ENCODE assay signal across 1 cellular context in the genomic region with DNA sequence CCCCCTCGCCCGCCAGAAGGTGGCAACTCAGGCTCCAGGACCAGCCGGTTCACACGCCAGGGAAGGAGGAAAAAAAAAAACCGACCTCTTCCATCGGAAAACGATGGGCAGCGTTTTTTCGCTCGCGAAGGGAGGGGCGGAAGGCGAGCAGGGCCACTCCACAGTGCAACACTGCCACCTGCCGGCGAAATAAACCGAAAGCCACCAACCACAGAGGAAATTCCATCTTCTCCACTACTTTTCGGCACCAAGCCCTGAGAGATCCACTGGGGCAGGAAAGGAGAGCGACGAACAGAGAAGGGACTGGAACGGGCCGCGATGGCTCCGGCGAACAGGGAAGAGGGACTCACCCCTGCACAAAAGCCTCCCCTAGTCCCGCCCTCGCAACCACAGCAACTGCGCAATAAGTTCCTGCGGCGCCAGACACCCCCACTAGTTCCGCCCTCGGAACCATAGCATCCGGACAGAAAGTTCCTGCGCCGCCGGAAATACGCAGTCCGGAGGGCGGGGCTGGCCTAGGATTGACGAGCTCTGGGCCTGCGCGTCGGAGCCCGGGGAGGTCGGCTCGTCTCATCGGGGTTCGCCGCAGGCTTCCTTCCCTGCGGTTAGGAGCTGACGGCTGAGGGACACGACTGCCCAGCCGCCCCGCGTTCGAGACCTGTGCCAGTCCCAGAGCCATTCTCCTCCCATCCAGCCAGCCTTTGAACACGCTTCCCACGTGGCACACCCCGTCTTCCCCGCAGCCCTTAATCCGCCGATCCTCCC.
A peak's percentile ranks its signal among the peaks of the same experiment; 100 is the strongest.
TF ChIP-seq lines count a peak whose summit lies in the region.

No MANE protein-coding gene starts in this region.

TF ChIP-seq in GM12878, 131 proteins besides CTCF, POLR2A, EP300 and RAD21 (continued from another document and continues in another):
- TF ChIP-seq NFYA (IDR thresholded peaks at IDR 0.05; ENCODE audit: borderline replicate concordance, low read depth, low read length) (no peak), ZNF217 (IDR thresholded peaks at IDR 0.05) (no peak), POLR2AphosphoS5 (IDR thresholded peaks at IDR 0.05; ENCODE audit: low read length) (peak; percentile 83), CREM (IDR thresholded peaks at IDR 0.05; ENCODE audit: low read depth) (peak; percentile 77; the same call in 1 of the 2 replicates), POU2F2 (IDR thresholded peaks at IDR 0.05; ENCODE audit: borderline replicate concordance, low read depth, low read length) (peak; percentile 76), MEF2A (IDR thresholded peaks at IDR 0.05; ENCODE audit: insufficient read depth, low read depth, low read length) (peak; percentile 64; the same call in 1 of the 2 replicates), ZNF274 (IDR thresholded peaks at IDR 0.05; ENCODE audit: insufficient read depth, insufficient read length) (no peak), EED (IDR thresholded peaks at IDR 0.05; ENCODE audit: low read depth) (peak; percentile 97), RCOR1 (conservative IDR thresholded peaks at IDR 0.05; ENCODE audit: low read depth, low read length) (no peak), NRF1 (conservative IDR thresholded peaks at IDR 0.05; ENCODE audit: low read depth, low read length) (peak; percentile 53), HDAC6 (IDR thresholded peaks at IDR 0.05; ENCODE audit: unreplicated experiment) (no peak), CHD2 (IDR thresholded peaks at IDR 0.05; ENCODE audit: borderline replicate concordance, low read depth, low read length) (peak; percentile 67), NFIC (IDR thresholded peaks at IDR 0.05; ENCODE audit: low read depth, low read length) (peak; percentile 79), ESRRA (IDR thresholded peaks at IDR 0.05; ENCODE audit: low read length) (0 out of 2 replicates have a peak, but pooled peaks have one; percentile 17), HCFC1 (IDR thresholded peaks at IDR 0.05; ENCODE audit: low read length) (peak; percentile 59), SMAD1 (IDR thresholded peaks at IDR 0.05; ENCODE audit: low read depth, partially characterized antibody) (no peak), NR2C2 (IDR thresholded peaks at IDR 0.05; ENCODE audit: borderline replicate concordance, control insufficient read depth, insufficient read length, low read depth) (no peak), TCF7 (IDR thresholded peaks at IDR 0.05; ENCODE audit: borderline replicate concordance) (no peak), KDM1A (IDR thresholded peaks at IDR 0.05; ENCODE audit: borderline replicate concordance) (no peak), TAF1 (IDR thresholded peaks at IDR 0.05; ENCODE audit: borderline replicate concordance, low read depth, low read length) (0 out of 2 replicates have a peak, but pooled peaks have one; percentile 34), SIN3A (IDR thresholded peaks at IDR 0.05; ENCODE audit: low read depth, low read length) (peak; percentile 33; the same call in 1 of the 2 replicates), ZBED1 (IDR thresholded peaks at IDR 0.05; ENCODE audit: borderline replicate concordance) (peak; percentile 92), YBX1 (IDR thresholded peaks at IDR 0.05) (no peak), BCL11A (IDR thresholded peaks at IDR 0.05; ENCODE audit: low read depth, low read length) (no peak), RELA (IDR thresholded peaks at IDR 0.05; ENCODE audit: borderline replicate concordance, partially characterized antibody) (peak; percentile 71), JUND (IDR thresholded peaks at IDR 0.05; ENCODE audit: low read depth, low read length) (no peak), CREB1 (IDR thresholded peaks at IDR 0.05; ENCODE audit: low read depth) (peak; percentile 86), MEF2B (IDR thresholded peaks at IDR 0.05; ENCODE audit: partially characterized antibody, poor library complexity, severe bottlenecking) (peak; percentile 21), MXI1 (IDR thresholded peaks at IDR 0.05; ENCODE audit: low read depth, low read length) (no peak; the same call in 1 of the 2 replicates), PAX8 (IDR thresholded peaks at IDR 0.05) (no peak), SMAD5 (IDR thresholded peaks at IDR 0.05; ENCODE audit: low read depth) (no peak), CBX5 (IDR thresholded peaks at IDR 0.05; ENCODE audit: low read depth) (no peak; the same call in none of the 2 replicates), DPF2 (IDR thresholded peaks at IDR 0.05) (no peak), STAT1 (conservative IDR thresholded peaks at IDR 0.05) (peak; percentile 93), KLF5 (IDR thresholded peaks at IDR 0.05; ENCODE audit: partially characterized antibody) (peak; percentile 94), ZNF207 (IDR thresholded peaks at IDR 0.05; ENCODE audit: borderline replicate concordance) (peak; percentile 100), WRNIP1 (IDR thresholded peaks at IDR 0.05; ENCODE audit: borderline replicate concordance, low read depth, low read length) (peak; percentile 46; the same call in 1 of the 2 replicates), TCF3 (IDR thresholded peaks at IDR 0.05; ENCODE audit: borderline replicate concordance, insufficient read depth, low read depth, low read length) (0 out of 2 replicates have a peak, but pooled peaks have one; percentile 18), ZNF24 (IDR thresholded peaks at IDR 0.05) (peak; percentile 66), CBFB (IDR thresholded peaks at IDR 0.05; ENCODE audit: low read depth) (peak; percentile 88; the same call in 1 of the 2 replicates), BMI1 (IDR thresholded peaks at IDR 0.05; ENCODE audit: borderline replicate concordance) (no peak)
- TF ChIP-seq, protein P1, sequence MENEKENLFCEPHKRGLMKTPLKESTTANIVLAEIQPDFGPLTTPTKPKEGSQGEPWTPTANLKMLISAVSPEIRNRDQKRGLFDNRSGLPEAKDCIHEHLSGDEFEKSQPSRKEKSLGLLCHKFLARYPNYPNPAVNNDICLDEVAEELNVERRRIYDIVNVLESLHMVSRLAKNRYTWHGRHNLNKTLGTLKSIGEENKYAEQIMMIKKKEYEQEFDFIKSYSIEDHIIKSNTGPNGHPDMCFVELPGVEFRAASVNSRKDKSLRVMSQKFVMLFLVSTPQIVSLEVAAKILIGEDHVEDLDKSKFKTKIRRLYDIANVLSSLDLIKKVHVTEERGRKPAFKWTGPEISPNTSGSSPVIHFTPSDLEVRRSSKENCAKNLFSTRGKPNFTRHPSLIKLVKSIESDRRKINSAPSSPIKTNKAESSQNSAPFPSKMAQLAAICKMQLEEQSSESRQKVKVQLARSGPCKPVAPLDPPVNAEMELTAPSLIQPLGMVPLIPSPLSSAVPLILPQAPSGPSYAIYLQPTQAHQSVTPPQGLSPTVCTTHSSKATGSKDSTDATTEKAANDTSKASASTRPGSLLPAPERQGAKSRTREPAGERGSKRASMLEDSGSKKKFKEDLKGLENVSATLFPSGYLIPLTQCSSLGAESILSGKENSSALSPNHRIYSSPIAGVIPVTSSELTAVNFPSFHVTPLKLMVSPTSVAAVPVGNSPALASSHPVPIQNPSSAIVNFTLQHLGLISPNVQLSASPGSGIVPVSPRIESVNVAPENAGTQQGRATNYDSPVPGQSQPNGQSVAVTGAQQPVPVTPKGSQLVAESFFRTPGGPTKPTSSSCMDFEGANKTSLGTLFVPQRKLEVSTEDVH (IDR thresholded peaks at IDR 0.05; ENCODE audit: low read depth, partially characterized antibody): no peak
- TF ChIP-seq, protein P2, sequence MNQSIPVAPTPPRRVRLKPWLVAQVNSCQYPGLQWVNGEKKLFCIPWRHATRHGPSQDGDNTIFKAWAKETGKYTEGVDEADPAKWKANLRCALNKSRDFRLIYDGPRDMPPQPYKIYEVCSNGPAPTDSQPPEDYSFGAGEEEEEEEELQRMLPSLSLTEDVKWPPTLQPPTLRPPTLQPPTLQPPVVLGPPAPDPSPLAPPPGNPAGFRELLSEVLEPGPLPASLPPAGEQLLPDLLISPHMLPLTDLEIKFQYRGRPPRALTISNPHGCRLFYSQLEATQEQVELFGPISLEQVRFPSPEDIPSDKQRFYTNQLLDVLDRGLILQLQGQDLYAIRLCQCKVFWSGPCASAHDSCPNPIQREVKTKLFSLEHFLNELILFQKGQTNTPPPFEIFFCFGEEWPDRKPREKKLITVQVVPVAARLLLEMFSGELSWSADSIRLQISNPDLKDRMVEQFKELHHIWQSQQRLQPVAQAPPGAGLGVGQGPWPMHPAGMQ (IDR thresholded peaks at IDR 0.05; ENCODE audit: borderline replicate concordance): no peak
- TF ChIP-seq, protein P3, sequence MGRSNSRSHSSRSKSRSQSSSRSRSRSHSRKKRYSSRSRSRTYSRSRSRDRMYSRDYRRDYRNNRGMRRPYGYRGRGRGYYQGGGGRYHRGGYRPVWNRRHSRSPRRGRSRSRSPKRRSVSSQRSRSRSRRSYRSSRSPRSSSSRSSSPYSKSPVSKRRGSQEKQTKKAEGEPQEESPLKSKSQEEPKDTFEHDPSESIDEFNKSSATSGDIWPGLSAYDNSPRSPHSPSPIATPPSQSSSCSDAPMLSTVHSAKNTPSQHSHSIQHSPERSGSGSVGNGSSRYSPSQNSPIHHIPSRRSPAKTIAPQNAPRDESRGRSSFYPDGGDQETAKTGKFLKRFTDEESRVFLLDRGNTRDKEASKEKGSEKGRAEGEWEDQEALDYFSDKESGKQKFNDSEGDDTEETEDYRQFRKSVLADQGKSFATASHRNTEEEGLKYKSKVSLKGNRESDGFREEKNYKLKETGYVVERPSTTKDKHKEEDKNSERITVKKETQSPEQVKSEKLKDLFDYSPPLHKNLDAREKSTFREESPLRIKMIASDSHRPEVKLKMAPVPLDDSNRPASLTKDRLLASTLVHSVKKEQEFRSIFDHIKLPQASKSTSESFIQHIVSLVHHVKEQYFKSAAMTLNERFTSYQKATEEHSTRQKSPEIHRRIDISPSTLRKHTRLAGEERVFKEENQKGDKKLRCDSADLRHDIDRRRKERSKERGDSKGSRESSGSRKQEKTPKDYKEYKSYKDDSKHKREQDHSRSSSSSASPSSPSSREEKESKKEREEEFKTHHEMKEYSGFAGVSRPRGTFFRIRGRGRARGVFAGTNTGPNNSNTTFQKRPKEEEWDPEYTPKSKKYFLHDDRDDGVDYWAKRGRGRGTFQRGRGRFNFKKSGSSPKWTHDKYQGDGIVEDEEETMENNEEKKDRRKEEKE (IDR thresholded peaks at IDR 0.05): no peak
- TF ChIP-seq, protein P4, sequence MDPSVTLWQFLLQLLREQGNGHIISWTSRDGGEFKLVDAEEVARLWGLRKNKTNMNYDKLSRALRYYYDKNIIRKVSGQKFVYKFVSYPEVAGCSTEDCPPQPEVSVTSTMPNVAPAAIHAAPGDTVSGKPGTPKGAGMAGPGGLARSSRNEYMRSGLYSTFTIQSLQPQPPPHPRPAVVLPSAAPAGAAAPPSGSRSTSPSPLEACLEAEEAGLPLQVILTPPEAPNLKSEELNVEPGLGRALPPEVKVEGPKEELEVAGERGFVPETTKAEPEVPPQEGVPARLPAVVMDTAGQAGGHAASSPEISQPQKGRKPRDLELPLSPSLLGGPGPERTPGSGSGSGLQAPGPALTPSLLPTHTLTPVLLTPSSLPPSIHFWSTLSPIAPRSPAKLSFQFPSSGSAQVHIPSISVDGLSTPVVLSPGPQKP (IDR thresholded peaks at IDR 0.05; ENCODE audit: low read depth, low read length): peak; percentile 39; the same call in 1 of the 2 replicates
- TF ChIP-seq, protein P5, sequence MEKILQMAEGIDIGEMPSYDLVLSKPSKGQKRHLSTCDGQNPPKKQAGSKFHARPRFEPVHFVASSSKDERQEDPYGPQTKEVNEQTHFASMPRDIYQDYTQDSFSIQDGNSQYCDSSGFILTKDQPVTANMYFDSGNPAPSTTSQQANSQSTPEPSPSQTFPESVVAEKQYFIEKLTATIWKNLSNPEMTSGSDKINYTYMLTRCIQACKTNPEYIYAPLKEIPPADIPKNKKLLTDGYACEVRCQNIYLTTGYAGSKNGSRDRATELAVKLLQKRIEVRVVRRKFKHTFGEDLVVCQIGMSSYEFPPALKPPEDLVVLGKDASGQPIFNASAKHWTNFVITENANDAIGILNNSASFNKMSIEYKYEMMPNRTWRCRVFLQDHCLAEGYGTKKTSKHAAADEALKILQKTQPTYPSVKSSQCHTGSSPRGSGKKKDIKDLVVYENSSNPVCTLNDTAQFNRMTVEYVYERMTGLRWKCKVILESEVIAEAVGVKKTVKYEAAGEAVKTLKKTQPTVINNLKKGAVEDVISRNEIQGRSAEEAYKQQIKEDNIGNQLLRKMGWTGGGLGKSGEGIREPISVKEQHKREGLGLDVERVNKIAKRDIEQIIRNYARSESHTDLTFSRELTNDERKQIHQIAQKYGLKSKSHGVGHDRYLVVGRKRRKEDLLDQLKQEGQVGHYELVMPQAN (conservative IDR thresholded peaks at IDR 0.05): peak; percentile 35; the same call in 1 of the 2 replicates
- TF ChIP-seq, protein P6, sequence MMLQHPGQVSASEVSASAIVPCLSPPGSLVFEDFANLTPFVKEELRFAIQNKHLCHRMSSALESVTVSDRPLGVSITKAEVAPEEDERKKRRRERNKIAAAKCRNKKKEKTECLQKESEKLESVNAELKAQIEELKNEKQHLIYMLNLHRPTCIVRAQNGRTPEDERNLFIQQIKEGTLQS (IDR thresholded peaks at IDR 0.05; ENCODE audit: borderline replicate concordance, extremely low read depth, low read depth, low read length): no peak
- TF ChIP-seq, protein P7, sequence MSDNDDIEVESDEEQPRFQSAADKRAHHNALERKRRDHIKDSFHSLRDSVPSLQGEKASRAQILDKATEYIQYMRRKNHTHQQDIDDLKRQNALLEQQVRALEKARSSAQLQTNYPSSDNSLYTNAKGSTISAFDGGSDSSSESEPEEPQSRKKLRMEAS (IDR thresholded peaks at IDR 0.05; ENCODE audit: low read depth, low read length): peak; percentile 27
- TF ChIP-seq, protein P8, sequence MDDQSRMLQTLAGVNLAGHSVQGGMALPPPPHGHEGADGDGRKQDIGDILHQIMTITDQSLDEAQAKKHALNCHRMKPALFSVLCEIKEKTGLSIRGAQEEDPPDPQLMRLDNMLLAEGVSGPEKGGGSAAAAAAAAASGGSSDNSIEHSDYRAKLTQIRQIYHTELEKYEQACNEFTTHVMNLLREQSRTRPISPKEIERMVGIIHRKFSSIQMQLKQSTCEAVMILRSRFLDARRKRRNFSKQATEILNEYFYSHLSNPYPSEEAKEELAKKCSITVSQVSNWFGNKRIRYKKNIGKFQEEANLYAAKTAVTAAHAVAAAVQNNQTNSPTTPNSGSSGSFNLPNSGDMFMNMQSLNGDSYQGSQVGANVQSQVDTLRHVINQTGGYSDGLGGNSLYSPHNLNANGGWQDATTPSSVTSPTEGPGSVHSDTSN (IDR thresholded peaks at IDR 0.05; ENCODE audit: insufficient replicate concordance, low read depth, low read length): peak; percentile 79
- TF ChIP-seq, protein P9, sequence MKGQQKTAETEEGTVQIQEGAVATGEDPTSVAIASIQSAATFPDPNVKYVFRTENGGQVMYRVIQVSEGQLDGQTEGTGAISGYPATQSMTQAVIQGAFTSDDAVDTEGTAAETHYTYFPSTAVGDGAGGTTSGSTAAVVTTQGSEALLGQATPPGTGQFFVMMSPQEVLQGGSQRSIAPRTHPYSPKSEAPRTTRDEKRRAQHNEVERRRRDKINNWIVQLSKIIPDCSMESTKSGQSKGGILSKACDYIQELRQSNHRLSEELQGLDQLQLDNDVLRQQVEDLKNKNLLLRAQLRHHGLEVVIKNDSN (IDR thresholded peaks at IDR 0.05; ENCODE audit: borderline replicate concordance, extremely low read length, insufficient read depth, low read depth, low read length): no peak
- TF ChIP-seq, protein P10, sequence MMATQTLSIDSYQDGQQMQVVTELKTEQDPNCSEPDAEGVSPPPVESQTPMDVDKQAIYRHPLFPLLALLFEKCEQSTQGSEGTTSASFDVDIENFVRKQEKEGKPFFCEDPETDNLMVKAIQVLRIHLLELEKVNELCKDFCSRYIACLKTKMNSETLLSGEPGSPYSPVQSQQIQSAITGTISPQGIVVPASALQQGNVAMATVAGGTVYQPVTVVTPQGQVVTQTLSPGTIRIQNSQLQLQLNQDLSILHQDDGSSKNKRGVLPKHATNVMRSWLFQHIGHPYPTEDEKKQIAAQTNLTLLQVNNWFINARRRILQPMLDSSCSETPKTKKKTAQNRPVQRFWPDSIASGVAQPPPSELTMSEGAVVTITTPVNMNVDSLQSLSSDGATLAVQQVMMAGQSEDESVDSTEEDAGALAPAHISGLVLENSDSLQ (IDR thresholded peaks at IDR 0.05): peak; percentile 90
